16 cellular contexts compared by ENCODE assay signal in the genomic region with DNA sequence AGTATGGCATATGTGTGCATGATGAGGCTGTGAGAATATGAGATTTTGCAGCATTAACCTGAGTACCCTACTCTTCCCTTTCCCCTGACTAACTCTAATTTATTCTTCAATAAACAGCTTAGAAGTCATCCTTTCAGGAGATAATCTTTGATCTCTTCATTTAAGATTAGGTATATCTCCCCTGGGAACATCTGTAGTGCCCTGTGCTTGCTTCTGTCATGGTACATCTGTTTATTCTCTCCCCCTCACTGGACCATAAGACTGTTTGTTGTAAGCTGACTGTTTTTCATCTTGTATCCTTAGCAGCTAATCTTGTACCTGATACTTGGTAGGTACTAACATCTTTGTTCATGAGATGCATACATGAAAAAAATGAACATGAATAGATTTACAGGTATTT.
DNase-seq lines count a peak whose midpoint lies in the region; ATAC-seq and TF ChIP-seq lines count a peak whose summit lies in the region.
"Had no signal": no experiment of that assay in that cellular context is flagged by ENCODE, and none has a peak within 500 bp of the region (broad histone marks: within the 10 kb centered on the region; RNA-seq: fewer than 3 reads in every experiment).

No MANE protein-coding gene starts in this region.

- peaks cover 3% of the 10 kb centered on the region for H3F3A ChIP-seq in SK-N-SH (replicated peaks; ENCODE audit: insufficient read depth)

- no peaks in the 10 kb centered on the region for H4K20me1 ChIP-seq in SK-N-SH (ENCODE audit: insufficient read depth)

- no peak for TF ChIP-seq RAD21 in SK-N-SH (IDR thresholded peaks at IDR 0.05; ENCODE audit: low read length)

- H3K27me3 ChIP-seq in SK-N-SH (ENCODE audit: insufficient read depth): no peaks in the 10 kb centered on the region
- H3K27me3 ChIP-seq: BLaER1 treated with 17β-estradiol and CSF1 and Interleukin-3, amounts not matched to agents 10 nM and 100 nM had no signal

- H3K4me3 Mint-ChIP-seq in WTC11: no peak overlapping the region
- no peak overlapping the region for H3K4me3 Mint-ChIP-seq in activated naive CD8-positive, alpha-beta T cell treated with anti-CD3 and anti-CD28 coated beads for 36 hours
- H3K4me3 Mint-ChIP-seq: CD4-positive, CD25-positive, alpha-beta regulatory T cell had no signal

- H3K79me2 ChIP-seq in SK-N-SH (ENCODE audit: insufficient read depth): no peaks in the 10 kb centered on the region; the same call in 1 of the 2 replicates

- CTCF ChIA-PET in SK-N-SH (lab: Yijun Ruan, JAX): interaction anchor here (1.9 kb wide), 1 partner anchor 10 kb away, joined by 5 read pairs; no protein-coding TSS in a partner anchor
- CTCF ChIA-PET in WTC11 (lab: Charles Lee): no interaction called here

- 0 out of 2 replicates have a peak, but pooled peaks cover 3% of the 10 kb centered on the region for H3K9me3 Mint-ChIP-seq in WTC11
- peaks cover 1% of the 10 kb centered on the region for H3K9me3 Mint-ChIP-seq in activated naive CD8-positive, alpha-beta T cell treated with anti-CD3 and anti-CD28 coated beads for 36 hours

- H3K4me1 ChIP-seq in SK-N-SH (ENCODE audit: control insufficient read depth in 1 of 2, insufficient read depth in 2 of 2, low read depth in 1 of 2, low read length in 1 of 2): no peaks in the 10 kb centered on the region; a peak in 2 of 4 replicates
- H3K4me1 ChIP-seq: BLaER1 treated with 17β-estradiol and CSF1 and Interleukin-3, amounts not matched to agents 10 nM and 100 nM had no signal

- no peak overlapping the region for H3K4me2 ChIP-seq in SK-N-SH
- H3K4me2 ChIP-seq: BLaER1 treated with 17β-estradiol and CSF1 and Interleukin-3, amounts not matched to agents 10 nM and 100 nM had no signal

- H3K36me3 ChIP-seq in SK-N-SH (replicated peaks in 1 of 2; ENCODE audit: control insufficient read depth in 1 of 2, insufficient read depth in 2 of 2, low read length in 1 of 2): peaks cover 0 to 8% of the 10 kb centered on the region in 2 experiments

- no peaks in the 10 kb centered on the region; the same call in 1 of the 2 replicates for H3K9me2 ChIP-seq in SK-N-SH

- H3K27ac ChIP-seq in SK-N-SH (ENCODE audit: low read depth in 2 of 2, low read length in 1 of 2): no peak overlapping the region
- H3K27ac ChIP-seq: BLaER1 treated with 17β-estradiol and CSF1 and Interleukin-3, amounts not matched to agents 10 nM and 100 nM had no signal

- ATAC-seq in SK-N-SH treated with all-trans-retinoic acid at 6 μM for 48 hours: no peak
- no peak for ATAC-seq in WTC11
- ATAC-seq: HCT116 had no signal

- peak overlapping the region; percentile 55 for H3K27ac Mint-ChIP-seq in WTC11
- H3K27ac Mint-ChIP-seq in activated naive CD8-positive, alpha-beta T cell treated with anti-CD3 and anti-CD28 coated beads for 36 hours: no peak overlapping the region
- H3K27ac Mint-ChIP-seq: CD4-positive, CD25-positive, alpha-beta regulatory T cell had no signal

- no peaks in the 10 kb centered on the region for H3K36me3 Mint-ChIP-seq in WTC11
- peaks cover 13% of the 10 kb centered on the region for H3K36me3 Mint-ChIP-seq in activated naive CD8-positive, alpha-beta T cell treated with anti-CD3 and anti-CD28 coated beads for 36 hours

- peaks cover 16% of the 10 kb centered on the region for H3K4me1 Mint-ChIP-seq in WTC11
- H3K4me1 Mint-ChIP-seq in activated naive CD8-positive, alpha-beta T cell treated with anti-CD3 and anti-CD28 coated beads for 36 hours: peaks cover 7% of the 10 kb centered on the region

- no peak overlapping the region for H3K9ac ChIP-seq in SK-N-SH
- H3K9ac ChIP-seq: BLaER1 treated with 17β-estradiol and CSF1 and Interleukin-3, amounts not matched to agents 10 nM and 100 nM had no signal

- POLR2A ChIA-PET in SK-N-SH (lab: Yijun Ruan, JAX) (no interaction called here), WTC11 (lab: Charles Lee) (no interaction called here)

- no peak overlapping the region for H3K4me3 ChIP-seq in SK-N-SH (ENCODE audit: low read depth in 2 of 2, low read length in 1 of 2)
- H3K4me3 ChIP-seq: BLaER1 treated with 17β-estradiol and CSF1 and Interleukin-3, amounts not matched to agents 10 nM and 100 nM had no signal

- TF ChIP-seq EP300 in SK-N-SH (IDR thresholded peaks at IDR 0.05; ENCODE audit: borderline replicate concordance in 1 of 2, low read depth in 1 of 2, low read length in 1 of 2): no peak

- DNase-seq in SK-N-SH (peak; percentile 9), NCI-H524 (lab: John Stamatoyannopoulos, UW) (peak; percentile 51 to 89), WTC11 (ENCODE audit: low spot score) (no peak), NCI-H1417 (lab: John Stamatoyannopoulos, UW) (no peak), cerebellar cortex (ENCODE audit: low spot score) (no peak)
- no peak for DNase-seq in activated naive CD8-positive, alpha-beta T cell treated with anti-CD3 and anti-CD28 coated beads for 36 hours
- DNase-seq in stimulated activated CD4-positive, alpha-beta T cell treated with anti-CD3 and anti-CD28 coated beads, Interleukin-2, amount 100 ng/mL, for 48 hours: no peak
- DNase-seq: ACHN; Calu3; CD4-positive, CD25-positive, alpha-beta regulatory T cell; DMS153; DMS79 treated with DMSO at 0.1 percent for 48 hours; EL had no signal

- TF ChIP-seq CTCF in SK-N-SH (IDR thresholded peaks at IDR 0.05) (no peak), WTC11 (IDR thresholded peaks at IDR 0.05) (no peak)

- H3K27me3 Mint-ChIP-seq in WTC11 (ENCODE audit: low read depth): no peaks in the 10 kb centered on the region
- H3K27me3 Mint-ChIP-seq in activated naive CD8-positive, alpha-beta T cell treated with anti-CD3 and anti-CD28 coated beads for 36 hours: no peaks in the 10 kb centered on the region
- H3K27me3 Mint-ChIP-seq: CD4-positive, CD25-positive, alpha-beta regulatory T cell had no signal

- H2AFZ ChIP-seq in SK-N-SH (ENCODE audit: low read depth): no peak overlapping the region

- 0 out of 2 replicates have a peak, but pooled peaks cover 6% of the 10 kb centered on the region for H3K9me3 ChIP-seq in SK-N-SH

TF ChIP-seq in SK-N-SH, 30 proteins besides CTCF, POLR2A, EP300 and RAD21:
- TF ChIP-seq ELF1 (IDR thresholded peaks at IDR 0.05): no peak
- TF ChIP-seq FOXM1 (IDR thresholded peaks at IDR 0.05; ENCODE audit: low read depth): no peak
- TF ChIP-seq MXI1 (IDR thresholded peaks at IDR 0.05; ENCODE audit: low read depth, low read length): no peak
- TF ChIP-seq, protein P1, sequence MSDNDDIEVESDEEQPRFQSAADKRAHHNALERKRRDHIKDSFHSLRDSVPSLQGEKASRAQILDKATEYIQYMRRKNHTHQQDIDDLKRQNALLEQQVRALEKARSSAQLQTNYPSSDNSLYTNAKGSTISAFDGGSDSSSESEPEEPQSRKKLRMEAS (IDR thresholded peaks at IDR 0.05; ENCODE audit: low read depth): no peak
- TF ChIP-seq SMC3 (IDR thresholded peaks at IDR 0.05; ENCODE audit: low read depth, low read length): no peak
- no peak for TF ChIP-seq RCOR1 (IDR thresholded peaks at IDR 0.05; ENCODE audit: low read length)

TF ChIP-seq in SK-N-SH treated with all-trans-retinoic acid at 6 μM for 48 hours, 23 proteins besides CTCF, POLR2A, EP300 and RAD21 (continues in another document):
- TF ChIP-seq, protein P2, sequence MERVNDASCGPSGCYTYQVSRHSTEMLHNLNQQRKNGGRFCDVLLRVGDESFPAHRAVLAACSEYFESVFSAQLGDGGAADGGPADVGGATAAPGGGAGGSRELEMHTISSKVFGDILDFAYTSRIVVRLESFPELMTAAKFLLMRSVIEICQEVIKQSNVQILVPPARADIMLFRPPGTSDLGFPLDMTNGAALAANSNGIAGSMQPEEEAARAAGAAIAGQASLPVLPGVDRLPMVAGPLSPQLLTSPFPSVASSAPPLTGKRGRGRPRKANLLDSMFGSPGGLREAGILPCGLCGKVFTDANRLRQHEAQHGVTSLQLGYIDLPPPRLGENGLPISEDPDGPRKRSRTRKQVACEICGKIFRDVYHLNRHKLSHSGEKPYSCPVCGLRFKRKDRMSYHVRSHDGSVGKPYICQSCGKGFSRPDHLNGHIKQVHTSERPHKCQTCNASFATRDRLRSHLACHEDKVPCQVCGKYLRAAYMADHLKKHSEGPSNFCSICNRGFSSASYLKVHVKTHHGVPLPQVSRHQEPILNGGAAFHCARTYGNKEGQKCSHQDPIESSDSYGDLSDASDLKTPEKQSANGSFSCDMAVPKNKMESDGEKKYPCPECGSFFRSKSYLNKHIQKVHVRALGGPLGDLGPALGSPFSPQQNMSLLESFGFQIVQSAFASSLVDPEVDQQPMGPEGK (CRISPR knock-in tag; IDR thresholded peaks at IDR 0.05; ENCODE audit: borderline replicate concordance): no peak

TF ChIP-seq in WTC11, 78 proteins besides CTCF, POLR2A, EP300 and RAD21:
- TF ChIP-seq, protein P3, sequence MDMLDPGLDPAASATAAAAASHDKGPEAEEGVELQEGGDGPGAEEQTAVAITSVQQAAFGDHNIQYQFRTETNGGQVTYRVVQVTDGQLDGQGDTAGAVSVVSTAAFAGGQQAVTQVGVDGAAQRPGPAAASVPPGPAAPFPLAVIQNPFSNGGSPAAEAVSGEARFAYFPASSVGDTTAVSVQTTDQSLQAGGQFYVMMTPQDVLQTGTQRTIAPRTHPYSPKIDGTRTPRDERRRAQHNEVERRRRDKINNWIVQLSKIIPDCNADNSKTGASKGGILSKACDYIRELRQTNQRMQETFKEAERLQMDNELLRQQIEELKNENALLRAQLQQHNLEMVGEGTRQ (CRISPR knock-in tag; IDR thresholded peaks at IDR 0.05): no peak
- TF ChIP-seq NR3C1 (CRISPR knock-in tag; conservative IDR thresholded peaks at IDR 0.05; ENCODE audit: low read depth): no peak
- TF ChIP-seq ZNF671 (CRISPR knock-in tag; IDR thresholded peaks at IDR 0.05): no peak
- no peak for TF ChIP-seq RELA (CRISPR knock-in tag; IDR thresholded peaks at IDR 0.05; ENCODE audit: borderline replicate concordance)
- TF ChIP-seq FOXJ3 (CRISPR knock-in tag; IDR thresholded peaks at IDR 0.05; ENCODE audit: borderline replicate concordance): no peak
- TF ChIP-seq ZNF121 (CRISPR knock-in tag; IDR thresholded peaks at IDR 0.05): no peak
TF ChIP-seq in WTC11: peak in this region for 0.

Comparison
In these comparisons a context has a peak if more than half of its experiments do, and no peak if none do; other contexts are left out.
1. DNase-seq: peak in SK-N-SH (single experiment) and NCI-H524 (2 of 2); none in WTC11 (single experiment), activated naive CD8-positive, alpha-beta T cell treated with anti-CD3 and anti-CD28 coated beads for 36 hours (single experiment), stimulated activated CD4-positive, alpha-beta T cell treated with anti-CD3 and anti-CD28 coated beads, Interleukin-2, amount 100 ng/mL, for 48 hours (0 of 2), NCI-H1417 (0 of 3) and cerebellar cortex (single experiment).